ENCODE assay signal across 20 cellular contexts in genomic region chr1:61925591-61926298, GRCh38.
"Had no signal": no experiment of that assay in that cellular context is flagged by ENCODE, and none has a peak within 500 bp of the region (broad histone marks: within the 10 kb centered on the region; RNA-seq: fewer than 3 reads in every experiment).

No MANE protein-coding gene starts in this region.

- DNase-seq: activated CD4-positive, alpha-beta T cell treated with anti-CD3 and anti-CD28 coated beads, Interleukin-2, amount 10 ng/mL, durations not matched to agents 7 days and 5 days; activated CD4-positive, CD25-positive, alpha-beta regulatory T cell treated with anti-CD3 and anti-CD28 coated beads, Interleukin-2, amount 50 U/mL, for 72 hours; activated T-cell treated with anti-CD3 and anti-CD28 coated beads, Interleukin-2, amount 50 U/mL, for 24 hours; aorta; brain microvascular endothelial cell; colonic mucosa; dorsolateral prefrontal cortex; heart left ventricle; left ventricle myocardium superior; nephron progenitor cell; pancreas; psoas muscle; right cardiac atrium; stimulated activated CD4-positive, alpha-beta T cell treated with anti-CD3 and anti-CD28 coated beads, Interleukin-1b, Interleukin-23, amount 100 ng/mL, for 48 hours; stimulated activated naive CD8-positive, alpha-beta T cell treated with anti-CD3 and anti-CD28 coated beads, Interleukin-15, amount 100 ng/mL, for 72 hours; WERI-Rb-1 had no signal

- H3K27me3 ChIP-seq: brain microvascular endothelial cell, colonic mucosa, dorsolateral prefrontal cortex, heart left ventricle, pancreas, suprapubic skin, tibial nerve had no signal

- H3K4me1 ChIP-seq: colonic mucosa, heart left ventricle, pancreas, psoas muscle, suprapubic skin, tibial nerve had no signal

- H3K4me3 ChIP-seq: colonic mucosa, dorsolateral prefrontal cortex, heart left ventricle, pancreas, psoas muscle, suprapubic skin, tibial nerve had no signal

- H3K27ac ChIP-seq: brain microvascular endothelial cell, colonic mucosa, dorsolateral prefrontal cortex, heart left ventricle, pancreas, psoas muscle, suprapubic skin, tibial nerve, WERI-Rb-1 had no signal

- H3K36me3 ChIP-seq: brain microvascular endothelial cell, colonic mucosa, heart left ventricle, pancreas, tibial nerve, WERI-Rb-1 had no signal

- H3K9me3 ChIP-seq: colonic mucosa, heart left ventricle, pancreas, psoas muscle, suprapubic skin, tibial nerve had no signal

- ATAC-seq: activated naive CD4-positive, alpha-beta T cell treated with anti-CD3 and anti-CD28 coated beads, Interleukin-2, amount 50 U/mL, for 72 hours; activated T-helper 17 cell treated with anti-CD3 and anti-CD28 coated beads, Interleukin-2, amount 50 U/mL, for 72 hours; heart left ventricle; left ventricle myocardium superior; pancreas; psoas muscle; right cardiac atrium; stimulated activated naive CD8-positive, alpha-beta T cell treated with anti-CD3 and anti-CD28 coated beads, Interleukin-15, amount 100 ng/mL, for 72 hours had no signal
